Comparison of ENCODE assay signal across 27 cellular contexts in the genomic region with DNA sequence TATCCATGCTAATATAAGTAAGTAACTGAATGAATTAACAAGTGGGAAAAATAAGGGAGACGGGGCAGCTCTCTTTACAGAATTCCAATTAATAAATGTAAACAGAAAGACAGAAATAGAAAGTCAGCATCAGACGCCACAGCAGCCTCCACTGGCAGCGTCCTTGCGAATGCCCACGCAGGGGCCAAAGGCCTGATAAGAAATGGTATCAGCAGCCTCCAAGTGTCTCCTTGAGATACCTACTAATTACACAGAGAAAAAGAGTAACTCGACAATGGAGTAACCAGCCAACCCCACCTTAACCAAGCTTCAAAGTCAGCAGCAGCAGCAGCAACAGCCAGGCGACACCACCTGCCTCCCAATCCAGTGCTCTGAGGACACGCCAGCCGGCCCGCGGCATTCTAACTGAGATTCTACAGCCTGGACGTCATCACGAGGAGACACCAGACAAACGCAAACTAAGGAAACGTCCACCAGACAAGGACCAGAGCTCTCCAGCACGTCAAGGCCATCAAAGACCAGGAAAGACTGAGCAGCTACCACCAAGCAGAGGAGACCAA.
DNase-seq lines count a peak whose midpoint lies in the region; ATAC-seq, FAIRE-seq and TF ChIP-seq lines count a peak whose summit lies in the region.
"Had no signal": no experiment of that assay in that cellular context is flagged by ENCODE, and none has a peak within 500 bp of the region (broad histone marks: within the 10 kb centered on the region; RNA-seq: fewer than 3 reads in every experiment).

No MANE protein-coding gene starts in this region.

- peaks cover 4% of the 10 kb centered on the region for H3K4me1 Mint-ChIP-seq in nephron progenitor cell
- H3K4me1 Mint-ChIP-seq: GM23338, H9 had no signal

- no peak for DNase-seq in HTR-8/SVneo (ENCODE audit: insufficient read length, low spot score)
- no peak for DNase-seq in K562 (ENCODE audit: extremely low read depth in 1 of 4, low spot score in 3 of 4)
- no peak for DNase-seq in heart right ventricle
- DNase-seq in nephron progenitor cell: no peak
- DNase-seq in mucosa of gallbladder (ENCODE audit: low spot score): no peak
- no peak for DNase-seq in coronary artery (ENCODE audit: low spot score)
- no peak for DNase-seq in NCI-H1436 treated with DMSO at 0.1 percent for 48 hours (lab: John Stamatoyannopoulos, UW)
- DNase-seq: Caco-2; CD8-positive, alpha-beta T cell; H9; IMR-90; MM.1S; NCI-H1048; NCI-H1417; NCI-H1694 treated with DMSO at 0.1 percent for 48 hours; NCI-H2081; NCI-H2227 treated with DMSO at 0.1 percent for 48 hours; NCI-H526 treated with DMSO at 0.1 percent for 48 hours; SIG-M5 had no signal

- peaks cover 4% of the 10 kb centered on the region for H3K27me3 Mint-ChIP-seq in nephron progenitor cell (ENCODE audit: low read depth, poor library complexity)

- CTCF ChIA-PET in K562 (lab: Yijun Ruan, JAX; ENCODE audit: low intra/inter-chr PET ratio): no interaction called here

- TF ChIP-seq RAD21 in K562 (CRISPR knock-in tag; conservative IDR thresholded peaks at IDR 0.05 in 1 of 2, IDR thresholded peaks at IDR 0.05 in 1 of 2): no peak

- intact Hi-C loops in K562 (cut with micrococcal nuclease) (loop anchor here (10.0 kb wide), 1 partner anchor 318 kb away; a partner anchor contains a TSS), heart right ventricle (cut with DNase I) (no loop called here)

- TF ChIP-seq EP300 in K562 (IDR thresholded peaks at IDR 0.05; ENCODE audit: low read length): no peak

- peak overlapping the region; percentile 86 for H3K27ac Mint-ChIP-seq in nephron progenitor cell
- H3K27ac Mint-ChIP-seq: CD8-positive, alpha-beta T cell; GM23338; H9 had no signal

- H3K36me3 Mint-ChIP-seq in nephron progenitor cell (ENCODE audit: low read depth): peaks cover 87% of the 10 kb centered on the region

- no peaks in the 10 kb centered on the region for H3K79me2 ChIP-seq in K562 (ENCODE audit: control insufficient read depth, insufficient read depth, low read length)

- POLR2A ChIA-PET in K562 (lab: Yijun Ruan, JAX): no interaction called here

- peaks cover 43% of the 10 kb centered on the region; the same call in 2 of the 3 replicates for H3K36me3 ChIP-seq in K562 (ENCODE audit: control insufficient read depth, insufficient read depth, low read length)
- H3K36me3 ChIP-seq in heart right ventricle: peaks cover 0 to 76% (median 21%) of the 10 kb centered on the region in 9 donors

- H4K20me1 ChIP-seq in K562 (replicated peaks; ENCODE audit: control insufficient read depth, insufficient read depth, low read length): peaks cover 9% of the 10 kb centered on the region; the same call in 1 of the 2 replicates

- H3K4me1 ChIP-seq in K562 (replicated peaks in 1 of 2; ENCODE audit: control insufficient read depth in 2 of 2, insufficient read depth in 2 of 2, low read length in 2 of 2) (peaks cover 4 to 7% of the 10 kb centered on the region in 2 experiments; a peak in 2 of 5 replicates), heart right ventricle (peaks cover 0 to 11% (median 3%) of the 10 kb centered on the region in 9 donors)
- H3K4me1 ChIP-seq: Caco-2 had no signal

- BruUV-seq in K562 (replicated peaks; lab: Mats Ljungman, UMichigan): no TSS peak

- TF ChIP-seq CTCF in K562 (IDR thresholded peaks at IDR 0.05 in 2 of 3, conservative IDR thresholded peaks at IDR 0.05 in 1 of 3; ENCODE audit: insufficient read depth in 2 of 3, low read depth in 1 of 3, low read length in 3 of 3): no peak
- no peak for TF ChIP-seq CTCF in heart right ventricle (IDR thresholded peaks at IDR 0.05)
- TF ChIP-seq CTCF in nephron progenitor cell (IDR thresholded peaks at IDR 0.05): no peak
- no peak for TF ChIP-seq CTCF in coronary artery (IDR thresholded peaks at IDR 0.05)

- H3K27ac ChIP-seq in K562 (ENCODE audit: extremely low read depth, low read depth, low read length) (no peak overlapping the region; the same call in 2 of the 3 replicates), heart right ventricle (peak overlapping the region in 5 of 10 donors; percentile 30 to 62 (median 52)), coronary artery (no peak overlapping the region)
- H3K27ac ChIP-seq: C4-2B, KMS-11, RWPE1, SK-N-MC had no signal

- H3K9ac ChIP-seq in K562 (ENCODE audit: insufficient read depth in 1 of 2, low read depth in 2 of 2, low read length in 2 of 2): peak overlapping the region in 1 of 2 experiments; percentile 82; a peak in 2 of 4 replicates
- H3K9ac ChIP-seq: KMS-11 had no signal

- no peak overlapping the region for H3K4me2 ChIP-seq in K562 (ENCODE audit: insufficient read depth, low read length)
- H3K4me2 ChIP-seq: GM23338, KMS-11 had no signal

- in situ Hi-C loops in K562 (cut with MboI): no loop called here

- ATAC-seq in K562 (no peak), heart right ventricle (peak in 7 of 8 donors; percentile 56 to 83 (median 76))
- ATAC-seq: CD8-positive, alpha-beta T cell; GM12878; GM23338; Panc1 had no signal

- TF ChIP-seq POLR2A in K562 (conservative IDR thresholded peaks at IDR 0.05): no peak

- peak; percentile 67 for FAIRE-seq in HTR-8/SVneo (lab: Jason Lieb, UNC)
- no peak for FAIRE-seq in K562 (lab: Jason Lieb, UNC)
- FAIRE-seq: G401.6, GM12878 had no signal

- no peak overlapping the region for H3K4me3 Mint-ChIP-seq in nephron progenitor cell
- H3K4me3 Mint-ChIP-seq: CD8-positive, alpha-beta T cell; GM23338; H9 had no signal

- 62% methylated on average over 16 of the region's 16 CpGs for WGBS in K562 (ENCODE audit: insufficient coverage, low coverage, missing lambda C conversion rate)
- WGBS in heart right ventricle, 2 donors: 43 to 66% methylated on average over 16 of the region's 16 CpGs

- H2AFZ ChIP-seq in K562 (ENCODE audit: low read depth, low read length): no peak overlapping the region
- H2AFZ ChIP-seq: GM23338 had no signal

- H3K9me1 ChIP-seq in K562 (ENCODE audit: control insufficient read depth, insufficient read depth, low read length): no peaks in the 10 kb centered on the region

- no peaks in the 10 kb centered on the region for H3K9me3 ChIP-seq in K562 (replicated peaks; ENCODE audit: control insufficient read depth, insufficient read depth, low read depth, low read length)
- H3K9me3 ChIP-seq in heart right ventricle: peaks cover 0 to 15% (median 5%) of the 10 kb centered on the region in 11 donors

- H3K9me3 Mint-ChIP-seq in nephron progenitor cell: peaks cover 30% of the 10 kb centered on the region

- H3K27me3 ChIP-seq in K562 (ENCODE audit: control insufficient read depth in 2 of 2, insufficient read depth in 2 of 2, low read length in 2 of 2): no peaks in the 10 kb centered on the region
- H3K27me3 ChIP-seq in heart right ventricle: no peaks in the 10 kb centered on the region

- H3K4me3 ChIP-seq in K562 (no peak overlapping the region), heart right ventricle (no peak overlapping the region), coronary artery (no peak overlapping the region)
- H3K4me3 ChIP-seq: GM12878, GM23338, SK-N-MC had no signal

TF ChIP-seq in K562, 482 proteins besides CTCF, POLR2A, EP300 and RAD21 (continues in another document):
- TF ChIP-seq, protein P1, sequence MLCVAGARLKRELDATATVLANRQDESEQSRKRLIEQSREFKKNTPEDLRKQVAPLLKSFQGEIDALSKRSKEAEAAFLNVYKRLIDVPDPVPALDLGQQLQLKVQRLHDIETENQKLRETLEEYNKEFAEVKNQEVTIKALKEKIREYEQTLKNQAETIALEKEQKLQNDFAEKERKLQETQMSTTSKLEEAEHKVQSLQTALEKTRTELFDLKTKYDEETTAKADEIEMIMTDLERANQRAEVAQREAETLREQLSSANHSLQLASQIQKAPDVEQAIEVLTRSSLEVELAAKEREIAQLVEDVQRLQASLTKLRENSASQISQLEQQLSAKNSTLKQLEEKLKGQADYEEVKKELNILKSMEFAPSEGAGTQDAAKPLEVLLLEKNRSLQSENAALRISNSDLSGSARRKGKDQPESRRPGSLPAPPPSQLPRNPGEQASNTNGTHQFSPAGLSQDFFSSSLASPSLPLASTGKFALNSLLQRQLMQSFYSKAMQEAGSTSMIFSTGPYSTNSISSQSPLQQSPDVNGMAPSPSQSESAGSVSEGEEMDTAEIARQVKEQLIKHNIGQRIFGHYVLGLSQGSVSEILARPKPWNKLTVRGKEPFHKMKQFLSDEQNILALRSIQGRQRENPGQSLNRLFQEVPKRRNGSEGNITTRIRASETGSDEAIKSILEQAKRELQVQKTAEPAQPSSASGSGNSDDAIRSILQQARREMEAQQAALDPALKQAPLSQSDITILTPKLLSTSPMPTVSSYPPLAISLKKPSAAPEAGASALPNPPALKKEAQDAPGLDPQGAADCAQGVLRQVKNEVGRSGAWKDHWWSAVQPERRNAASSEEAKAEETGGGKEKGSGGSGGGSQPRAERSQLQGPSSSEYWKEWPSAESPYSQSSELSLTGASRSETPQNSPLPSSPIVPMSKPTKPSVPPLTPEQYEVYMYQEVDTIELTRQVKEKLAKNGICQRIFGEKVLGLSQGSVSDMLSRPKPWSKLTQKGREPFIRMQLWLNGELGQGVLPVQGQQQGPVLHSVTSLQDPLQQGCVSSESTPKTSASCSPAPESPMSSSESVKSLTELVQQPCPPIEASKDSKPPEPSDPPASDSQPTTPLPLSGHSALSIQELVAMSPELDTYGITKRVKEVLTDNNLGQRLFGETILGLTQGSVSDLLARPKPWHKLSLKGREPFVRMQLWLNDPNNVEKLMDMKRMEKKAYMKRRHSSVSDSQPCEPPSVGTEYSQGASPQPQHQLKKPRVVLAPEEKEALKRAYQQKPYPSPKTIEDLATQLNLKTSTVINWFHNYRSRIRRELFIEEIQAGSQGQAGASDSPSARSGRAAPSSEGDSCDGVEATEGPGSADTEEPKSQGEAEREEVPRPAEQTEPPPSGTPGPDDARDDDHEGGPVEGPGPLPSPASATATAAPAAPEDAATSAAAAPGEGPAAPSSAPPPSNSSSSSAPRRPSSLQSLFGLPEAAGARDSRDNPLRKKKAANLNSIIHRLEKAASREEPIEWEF (CRISPR knock-in tag; IDR thresholded peaks at IDR 0.05): no peak
- TF ChIP-seq KLF16 (IDR thresholded peaks at IDR 0.05): no peak
- TF ChIP-seq ZNF384 (IDR thresholded peaks at IDR 0.05; ENCODE audit: low read depth, low read length): no peak
- TF ChIP-seq ARID1B (IDR thresholded peaks at IDR 0.05): peak; percentile 29; the same call in 1 of the 2 replicates
- no peak for TF ChIP-seq FOSL1 (tag; conservative IDR thresholded peaks at IDR 0.05)
- TF ChIP-seq RB1 (IDR thresholded peaks at IDR 0.05; ENCODE audit: low read depth): no peak
- TF ChIP-seq CBX2 (IDR thresholded peaks at IDR 0.05; ENCODE audit: insufficient read depth, low read length, poor library complexity, severe bottlenecking): no peak
- TF ChIP-seq EGR1 (conservative IDR thresholded peaks at IDR 0.05): peak; percentile 32; the same call in 1 of the 2 replicates
- no peak for TF ChIP-seq ZNF133 (CRISPR knock-in tag; IDR thresholded peaks at IDR 0.05)
- TF ChIP-seq FOXJ3 (CRISPR knock-in tag; IDR thresholded peaks at IDR 0.05): no peak
- peak; percentile 37; the same call in 1 of the 2 replicates for TF ChIP-seq CBFA2T3 (IDR thresholded peaks at IDR 0.05)
- TF ChIP-seq FOXP1 (CRISPR knock-in tag; IDR thresholded peaks at IDR 0.05): no peak
